ENCODE assay signal across 12 cellular contexts in the genomic region with DNA sequence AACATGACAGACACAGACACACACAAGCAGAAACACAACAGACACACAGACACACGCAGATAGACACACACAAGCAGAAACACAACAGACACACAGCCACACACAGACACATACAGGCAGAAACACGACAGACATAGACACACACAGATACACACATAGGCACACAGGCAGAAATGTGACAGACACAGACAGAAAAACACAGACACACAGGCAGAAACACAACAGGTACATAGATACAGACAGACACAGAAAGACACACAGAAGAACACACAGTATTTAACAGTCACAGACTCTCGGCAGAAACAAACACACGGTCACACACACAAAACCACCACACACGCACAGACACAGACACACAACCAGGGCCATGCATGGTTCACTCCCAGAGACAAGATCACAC. TPM values are rescaled to one million over a fixed set of nuclear protein-coding genes. Genes with fewer than 3 reads are reported as not detected.
A peak's percentile ranks its signal among the peaks of the same experiment; 100 is the strongest.
DNase-seq lines count a peak whose midpoint lies in the region; ATAC-seq and TF ChIP-seq lines count a peak whose summit lies in the region.
"Had no signal": no experiment of that assay in that cellular context is flagged by ENCODE, and none has a peak within 500 bp of the region (broad histone marks: within the 10 kb centered on the region; RNA-seq: fewer than 3 reads in every experiment).

No MANE protein-coding gene starts in this region.

- H3K27ac ChIP-seq in breast epithelium (no peak overlapping the region), brain microvascular endothelial cell (no peak overlapping the region), lower lobe of right lung (peak overlapping the region; percentile 79), urinary bladder (ENCODE audit: low read depth) (no peak overlapping the region)
- H3K27ac ChIP-seq: pancreas had no signal

- no peak overlapping the region for H3K4me3 Mint-ChIP-seq in MCF 10A (ENCODE audit: unreplicated experiment)
- H3K4me3 Mint-ChIP-seq: activated T-cell treated with anti-CD3 and anti-CD28 coated beads, Interleukin-2, amount 50 U/mL, for 72 hours had no signal

- H3K9me3 ChIP-seq in breast epithelium (no peaks in the 10 kb centered on the region), lower lobe of right lung (no peaks in the 10 kb centered on the region)
- H3K9me3 ChIP-seq: pancreas had no signal

- POLR2A ChIA-PET in MCF 10A (lab: Yijun Ruan, JAX), result no interaction called here

- TF ChIP-seq POLR2A in breast epithelium (IDR thresholded peaks at IDR 0.05), result no peak

- intact Hi-C loops in breast epithelium (cut with DNase I; ENCODE audit: low total_unique reads) (no loop called here), MCF 10A (cut with micrococcal nuclease) (no loop called here), lower lobe of right lung (cut with DNase I) (no loop called here)

- H3K36me3 ChIP-seq in breast epithelium, result no peaks in the 10 kb centered on the region
- peaks cover under 1% of the 10 kb centered on the region for H3K36me3 ChIP-seq in brain microvascular endothelial cell (replicated peaks)
- peaks cover 3% of the 10 kb centered on the region for H3K36me3 ChIP-seq in lower lobe of right lung
- H3K36me3 ChIP-seq in urinary bladder (ENCODE audit: insufficient read depth), result no peaks in the 10 kb centered on the region
- H3K36me3 ChIP-seq: pancreas had no signal

- ATAC-seq in lower lobe of right lung, result no peak
- ATAC-seq in GM21526 (IDR thresholded peaks at IDR 0.05; ENCODE audit: low FRiP score, unreplicated experiment), result no peak

- H3K4me1 ChIP-seq in breast epithelium, result peaks cover 0 to 7% of the 10 kb centered on the region in 2 donors
- H3K4me1 ChIP-seq in lower lobe of right lung, result peaks cover 43% of the 10 kb centered on the region
- no peaks in the 10 kb centered on the region for H3K4me1 ChIP-seq in urinary bladder (ENCODE audit: insufficient read depth)

- TF ChIP-seq CTCF in breast epithelium (IDR thresholded peaks at IDR 0.05), result no peak
- no peak for TF ChIP-seq CTCF in MCF 10A (IDR thresholded peaks at IDR 0.05; ENCODE audit: unreplicated experiment)
- no peak for TF ChIP-seq CTCF in brain microvascular endothelial cell (IDR thresholded peaks at IDR 0.05; ENCODE audit: low read depth, low read length, missing control alignments)
- no peak for TF ChIP-seq CTCF in lower lobe of right lung (IDR thresholded peaks at IDR 0.05)

- H3K27me3 ChIP-seq in breast epithelium (no peaks in the 10 kb centered on the region), brain microvascular endothelial cell (replicated peaks) (no peaks in the 10 kb centered on the region), lower lobe of right lung (ENCODE audit: low read depth) (peaks cover 15% of the 10 kb centered on the region)
- H3K27me3 ChIP-seq: pancreas had no signal

- H3K27me3 Mint-ChIP-seq in MCF 10A (ENCODE audit: insufficient read depth, unreplicated experiment), result no peaks in the 10 kb centered on the region

- no TSS peak for BruUV-seq in MCF 10A (replicated peaks; lab: Mats Ljungman, UMichigan)

- H3K4me1 Mint-ChIP-seq in MCF 10A (ENCODE audit: insufficient read depth, unreplicated experiment), result peaks cover 9% of the 10 kb centered on the region

- no peaks in the 10 kb centered on the region for H3K36me3 Mint-ChIP-seq in MCF 10A (ENCODE audit: insufficient read depth, unreplicated experiment)

- WGBS in urinary bladder, result 61% methylated on average over 5 of the region's 5 CpGs

- in situ Hi-C loops in brain microvascular endothelial cell (cut with HindIII; ENCODE audit: low pct_ligation_motif_present, low sequenced_read_pairs), result no loop called here

- H3K9me3 Mint-ChIP-seq in MCF 10A (ENCODE audit: unreplicated experiment), result no peaks in the 10 kb centered on the region
- H3K9me3 Mint-ChIP-seq: activated T-cell treated with anti-CD3 and anti-CD28 coated beads, Interleukin-2, amount 50 U/mL, for 72 hours had no signal

- no peak for DNase-seq in breast epithelium (ENCODE audit: low spot score in 2 of 2)
- no peak for DNase-seq in MCF 10A (ENCODE audit: unreplicated experiment)
- DNase-seq in brain microvascular endothelial cell, result no peak
- DNase-seq in lower lobe of right lung, result no peak
- DNase-seq in NCI-H2227 treated with DMSO at 0.1 percent for 48 hours (lab: John Stamatoyannopoulos, UW), result no peak
- DNase-seq in iPS-NIHi11 (ENCODE audit: low spot score), result no peak
- DNase-seq: dermis blood vessel endothelial cell, NCI-H1092 had no signal

- CTCF ChIA-PET in MCF 10A (lab: Yijun Ruan, JAX), result no interaction called here

- H3K27ac Mint-ChIP-seq in MCF 10A (ENCODE audit: low read depth, unreplicated experiment), result no peak overlapping the region
- H3K27ac Mint-ChIP-seq: activated T-cell treated with anti-CD3 and anti-CD28 coated beads, Interleukin-2, amount 50 U/mL, for 72 hours had no signal

- H3K4me3 ChIP-seq in breast epithelium, result peak overlapping the region; percentile 47 to 76 (median 58)
- peak overlapping the region; percentile 61 for H3K4me3 ChIP-seq in brain microvascular endothelial cell (ENCODE audit: low read depth, low read length)
- H3K4me3 ChIP-seq in lower lobe of right lung, result peak overlapping the region; percentile 59
- peak overlapping the region; percentile 49 for H3K4me3 ChIP-seq in urinary bladder (ENCODE audit: low read depth, low read length)

RNA-seq across cellular contexts. Expression of gene TBXA2R, which starts 0.9 kb away (rescaled TPM):
- total RNA-seq in breast epithelium, result under 1 TPM; 0.32 to 0.44 (median 0.33) TPM
- total RNA-seq in MCF 10A (2022), result not detected in 2 replicates
- 4.9 TPM for total RNA-seq in lower lobe of right lung
- 1.4 TPM for total RNA-seq in urinary bladder
- 3.8 TPM for polyA plus RNA-seq in urinary bladder

RNA-seq across cellular contexts. Expression of gene GIPC3, which starts 20.5 kb away (rescaled TPM):
- under 1 TPM; 0.29 to 0.66 (median 0.64) TPM for total RNA-seq in breast epithelium
- total RNA-seq in MCF 10A (2022), result not detected in 2 replicates
- total RNA-seq in lower lobe of right lung, result 4.2 TPM
- total RNA-seq in urinary bladder, result 0.11 TPM
- 0.94 TPM for polyA plus RNA-seq in urinary bladder

RNA-seq across cellular contexts. Expression of gene CACTIN, which starts 20.8 kb away (rescaled TPM):
- total RNA-seq in breast epithelium (10 to 100 TPM; 21.8 to 30.5 (median 27.5) TPM), MCF 10A (2022) (24.7 and 25.1 TPM in 2 replicates), lower lobe of right lung (20.3 TPM), urinary bladder (11.1 TPM)
- polyA plus RNA-seq in urinary bladder, result 27.7 TPM

RNA-seq across cellular contexts. Expression of gene HMG20B, which starts 33.0 kb away (rescaled TPM):
- total RNA-seq in breast epithelium (100 to 1,000 TPM; 120 to 142 (median 127) TPM), MCF 10A (2022) (54.7 and 64.7 TPM in 2 replicates), lower lobe of right lung (60.9 TPM), urinary bladder (30.6 TPM)
- 109 TPM for polyA plus RNA-seq in urinary bladder

RNA-seq across cellular contexts. Expression of gene MFSD12, which starts 48.4 kb away (rescaled TPM):
- 10 to 100 TPM; 44.5 to 50.9 (median 44.9) TPM for total RNA-seq in breast epithelium
- total RNA-seq in MCF 10A (2022), result 77.5 and 79.4 TPM in 2 replicates
- total RNA-seq in lower lobe of right lung, result 80.7 TPM
- total RNA-seq in urinary bladder, result 19.3 TPM
- polyA plus RNA-seq in urinary bladder, result 38.6 TPM
